Comparison of ENCODE assay signal across 1 cellular context in genomic region chr21:36144233-36144632, GRCh38. TPM values are rescaled to one million over a fixed set of nuclear protein-coding genes. Genes with fewer than 3 reads are reported as not detected.
"Had no signal": no experiment of that assay in that cellular context is flagged by ENCODE, and none has a peak within 500 bp of the region (broad histone marks: within the 10 kb centered on the region; RNA-seq: fewer than 3 reads in every experiment).

No MANE protein-coding gene starts in this region.

RNA-seq across cellular contexts. Expression of gene CBR3, which starts 9.4 kb away (rescaled TPM):
- total RNA-seq: left lobe of liver had no signal
